8 cellular contexts compared by ENCODE assay signal in the genomic region with DNA sequence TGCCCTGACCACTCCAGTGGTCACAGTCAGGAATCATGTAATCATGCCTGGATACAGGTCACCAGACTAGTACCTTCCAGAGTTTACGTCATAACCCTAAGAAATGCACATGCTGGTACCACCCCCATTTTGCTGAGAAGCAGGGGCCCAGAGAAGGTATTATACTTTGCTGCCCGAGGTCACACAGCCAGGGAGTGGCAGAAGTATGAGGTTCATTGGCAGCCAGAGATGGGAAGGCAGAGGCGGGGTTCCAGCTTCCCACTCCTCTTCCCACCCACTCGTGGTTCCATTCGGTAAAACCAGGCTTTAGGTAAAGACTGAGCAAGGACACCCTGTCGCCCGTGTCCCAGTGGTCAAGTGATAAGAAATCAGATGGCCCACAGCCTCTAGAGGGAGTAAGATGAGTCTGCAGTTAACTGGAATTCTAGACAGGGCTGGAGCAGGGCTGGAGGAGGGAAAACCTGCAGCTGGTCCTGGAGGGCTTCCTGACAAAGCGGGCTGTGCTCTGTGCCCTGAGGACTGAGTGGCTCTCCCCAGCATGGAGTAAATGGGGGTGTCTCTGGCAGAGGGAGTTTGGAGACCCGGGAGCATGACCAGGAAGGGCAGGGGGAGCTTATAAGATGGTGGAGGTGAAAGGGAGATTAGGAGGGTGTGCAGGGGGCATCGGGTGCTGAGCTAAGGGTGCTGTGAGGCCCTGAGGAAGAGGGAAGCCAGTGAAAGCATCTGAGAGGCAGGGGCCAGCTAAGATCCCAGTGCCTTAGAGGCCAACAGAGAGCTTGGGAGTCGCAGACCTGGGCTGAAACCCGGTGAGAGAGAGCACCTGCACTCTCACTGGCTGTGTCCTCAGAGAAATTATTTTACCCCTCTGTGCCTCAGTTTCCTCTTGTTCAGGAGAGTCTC. TPM values are rescaled to one million over a fixed set of nuclear protein-coding genes. Genes with fewer than 3 reads are reported as not detected.
DNase-seq lines count a peak whose midpoint lies in the region; ATAC-seq, FAIRE-seq and TF ChIP-seq lines count a peak whose summit lies in the region.
"Had no signal": no experiment of that assay in that cellular context is flagged by ENCODE, and none has a peak within 500 bp of the region (broad histone marks: within the 10 kb centered on the region; RNA-seq: fewer than 3 reads in every experiment).

No MANE protein-coding gene starts in this region.

- H2AK5ac ChIP-seq in H1 (ENCODE audit: low read depth, low read length): peak overlapping the region; percentile 77; the same call in 1 of the 2 replicates

- H3K56ac ChIP-seq in H1 (replicated peaks; ENCODE audit: insufficient read length, low read depth, low read length): no peak overlapping the region

- H3K9me2 ChIP-seq in neural cell (ENCODE audit: insufficient read depth, low read length): no peaks in the 10 kb centered on the region

- no peak overlapping the region; the same call in 1 of the 2 replicates for H2BK5ac ChIP-seq in H1 (ENCODE audit: low read depth, low read length)

- no peaks in the 10 kb centered on the region for H3K36me3 ChIP-seq in H1 (ENCODE audit: control insufficient read depth in 2 of 4, insufficient read depth in 4 of 4, low read length in 3 of 4)
- no peaks in the 10 kb centered on the region for H3K36me3 ChIP-seq in neural cell (ENCODE audit: insufficient read depth, low read length)

- H3K18ac ChIP-seq in H1 (ENCODE audit: extremely low read depth, low read length): peak overlapping the region; percentile 78

- H2BK15ac ChIP-seq in H1 (ENCODE audit: low read length): no peak overlapping the region; the same call in 1 of the 2 replicates

- H4K20me1 ChIP-seq in H1 (replicated peaks in 1 of 2; ENCODE audit: control insufficient read depth in 1 of 2, insufficient read depth in 2 of 2, low read length in 2 of 2): peaks cover 2 to 10% of the 10 kb centered on the region in 2 experiments
- no peaks in the 10 kb centered on the region for H4K20me1 ChIP-seq in neural cell (ENCODE audit: insufficient read depth)

- CTCF ChIA-PET in H1 (lab: Charles Lee; ENCODE audit: partially characterized antibody): interaction anchor here (0.7 to 7.4 kb wide), 30 partner anchors 9 to 185 kb away, joined by 3 to 64 read pairs (median 4); no protein-coding TSS in a partner anchor

- H4K91ac ChIP-seq in H1 (replicated peaks; ENCODE audit: insufficient read length, low read length): peak overlapping the region; percentile 11

- DNase-seq in G401 (ENCODE audit: low spot score) (peak; percentile 22), NCI-H524 treated with DMSO at 0.1 percent for 48 hours (lab: John Stamatoyannopoulos, UW) (peak; percentile 19), H1 (ENCODE audit: low read depth in 1 of 2, low spot score in 2 of 2) (no peak), GM19239 (ENCODE audit: insufficient read length, low spot score) (no peak), posterior cingulate gyrus (no peak)
- DNase-seq: stimulated activated CD4-positive, alpha-beta T cell treated with anti-CD3 and anti-CD28 coated beads, Interleukin-4, amount 100 ng/mL, for 1 hour had no signal

- TF ChIP-seq EP300 in H1 (IDR thresholded peaks at IDR 0.05; ENCODE audit: borderline replicate concordance in 1 of 2, low read depth in 2 of 2, low read length in 2 of 2): no peak
- TF ChIP-seq EP300 in neural cell (conservative IDR thresholded peaks at IDR 0.05; ENCODE audit: poor library complexity, severe bottlenecking): no peak

- peaks cover 5% of the 10 kb centered on the region; the same call in 1 of the 2 replicates for H3K23me2 ChIP-seq in H1 (ENCODE audit: low read depth, low read length)

- no peaks in the 10 kb centered on the region for H3K79me2 ChIP-seq in H1 (ENCODE audit: control insufficient read depth in 1 of 2, insufficient read depth in 2 of 2, low read length in 2 of 2)
- H3K79me2 ChIP-seq in neural cell (replicated peaks; ENCODE audit: insufficient read depth, low read length): peaks cover 80% of the 10 kb centered on the region

- H3K27ac ChIP-seq in H1 (ENCODE audit: low read depth, low read length): 0 out of 2 replicates have a peak overlapping the region, but pooled peaks have one; percentile 14
- peak overlapping the region; percentile 59 for H3K27ac ChIP-seq in neural cell (ENCODE audit: low read length)

- POLR2A ChIA-PET in H1 (lab: Charles Lee; ENCODE audit: partially characterized antibody): interaction anchor here (1.2 to 2.0 kb wide), 3 partner anchors 15 to 33 kb away, joined by 3 to 7 read pairs (median 6); no protein-coding TSS in a partner anchor

- WGBS in H1 (ENCODE audit: extremely low coverage in 1 of 2, insufficient coverage in 1 of 2, insufficient read length in 1 of 2, insufficient replicate concordance in 2 of 2, low coverage in 1 of 2, low lambda C conversion rate in 2 of 2, missing lambda C conversion rate in 1 of 2), 2 experiments: 62% methylated on average over 12 of the region's 12 CpGs; no CpG with 5 or more reads in 1 of the 2 experiments

- TF ChIP-seq POLR2A in H1 (IDR thresholded peaks at IDR 0.05; ENCODE audit: control extremely low read depth in 1 of 2, low read depth in 2 of 2, low read length in 2 of 2): no peak

- intact Hi-C loops in posterior cingulate gyrus (cut with DNase I): loop anchor here (2.0 to 5.0 kb wide), 3 partner anchors 53 to 197 kb away; no protein-coding TSS in a partner anchor

- H3K4me3 ChIP-seq in H1 (ENCODE audit: extremely low read depth in 1 of 4, insufficient read depth in 2 of 4, low read depth in 3 of 4, low read length in 4 of 4) (no peak overlapping the region), neural cell (ENCODE audit: low read length) (peak overlapping the region; percentile 90)

- H2AFZ ChIP-seq in H1 (ENCODE audit: low read length) (no peak overlapping the region), neural cell (ENCODE audit: low read depth, low read length) (no peak overlapping the region)

- TF ChIP-seq RAD21 in H1 (IDR thresholded peaks at IDR 0.05 in 1 of 2, conservative IDR thresholded peaks at IDR 0.05 in 1 of 2; ENCODE audit: low read depth in 2 of 2, low read length in 2 of 2): peak; percentile 30 to 57; a peak in 2 of 4 replicates
- TF ChIP-seq RAD21 in neural cell (conservative IDR thresholded peaks at IDR 0.05): peak; percentile 32

- H2BK20ac ChIP-seq in H1 (ENCODE audit: low read length): 0 out of 2 replicates have a peak overlapping the region, but pooled peaks have one; percentile 18

- no peak for ATAC-seq in esophagus mucosa

- H3K9ac ChIP-seq in H1 (replicated peaks in 1 of 4; ENCODE audit: extremely low read depth in 1 of 4, low read depth in 3 of 4, low read length in 3 of 4): no peak overlapping the region; a peak in 1 of 7 replicates
- H3K9ac ChIP-seq in neural cell (ENCODE audit: low read length): peak overlapping the region; percentile 66

- no peak overlapping the region for H2BK120ac ChIP-seq in H1 (replicated peaks; ENCODE audit: low read depth, low read length)

- H3K27me3 ChIP-seq in H1 (replicated peaks in 1 of 4; ENCODE audit: control insufficient read depth in 3 of 4, extremely low read depth in 1 of 4, insufficient read depth in 3 of 4, low read length in 3 of 4) (peaks cover 4 to 41% (median 39%) of the 10 kb centered on the region in 4 experiments), neural cell (ENCODE audit: insufficient read depth, low read depth, low read length) (no peaks in the 10 kb centered on the region)

- no peaks in the 10 kb centered on the region for H3K9me3 ChIP-seq in H1 (ENCODE audit: insufficient read depth in 2 of 2, low read depth in 1 of 2, low read length in 1 of 2)
- no peaks in the 10 kb centered on the region for H3K9me3 ChIP-seq in neural cell (ENCODE audit: low read length)

- 0 out of 2 replicates have a peak overlapping the region, but pooled peaks have one; percentile 22 for H4K8ac ChIP-seq in H1 (ENCODE audit: extremely low read depth, insufficient read depth, low read length)

- H3K14ac ChIP-seq in H1 (ENCODE audit: insufficient read length): no peak overlapping the region

- H3K79me1 ChIP-seq in H1 (ENCODE audit: low read depth, low read length): no peaks in the 10 kb centered on the region

- peak overlapping the region; percentile 31; the same call in 1 of the 2 replicates for H2BK12ac ChIP-seq in H1 (ENCODE audit: low read depth, low read length)

- H3K4me2 ChIP-seq in H1 (ENCODE audit: insufficient read depth in 1 of 2, low read depth in 2 of 2, low read length in 2 of 2) (peak overlapping the region; percentile 19 to 67; a peak in 2 of 4 replicates), neural cell (ENCODE audit: low read length) (peak overlapping the region; percentile 94)

- in situ Hi-C loops in G401 (cut with HindIII; ENCODE audit: low sequenced_read_pairs): no loop called here

- TF ChIP-seq CTCF in H1 (IDR thresholded peaks at IDR 0.05; ENCODE audit: control extremely low read depth in 1 of 3, insufficient read depth in 1 of 3, low read depth in 1 of 3, low read length in 3 of 3): peak in 2 of 3 experiments; percentile 51 to 62; a peak in 3 of 4 replicates
- peak; percentile 54 for TF ChIP-seq CTCF in neural cell (IDR thresholded peaks at IDR 0.05; ENCODE audit: poor library complexity, severe bottlenecking)

- H3K4me1 ChIP-seq in H1 (replicated peaks in 1 of 4; ENCODE audit: control insufficient read depth in 3 of 4, insufficient read depth in 4 of 4, low read length in 3 of 4): peaks cover 0 to 33% (median 15%) of the 10 kb centered on the region in 4 experiments; a peak in 6 of 7 replicates

- H3F3A ChIP-seq in neural cell (ENCODE audit: insufficient read depth, low read length, poor library complexity, severe bottlenecking): no peaks in the 10 kb centered on the region

- no peak overlapping the region for H4K5ac ChIP-seq in H1 (ENCODE audit: insufficient read length, low read depth, low read length)

- H3K23ac ChIP-seq in H1 (ENCODE audit: insufficient read length): no peak overlapping the region

- no peak overlapping the region for H3K4ac ChIP-seq in H1 (replicated peaks; ENCODE audit: insufficient read length, low read depth, low read length)

- FAIRE-seq in H1 (lab: Jason Lieb, UNC) (no peak), GM19239 (lab: Jason Lieb, UNC) (no peak)

TF ChIP-seq in H1, 55 proteins besides CTCF, POLR2A, EP300 and RAD21 (continues in another document):
- TF ChIP-seq MAFK (IDR thresholded peaks at IDR 0.05; ENCODE audit: low read depth, low read length): peak; percentile 41; the same call in 1 of the 2 replicates

TF ChIP-seq in neural cell, 6 proteins besides CTCF, POLR2A, EP300 and RAD21 (continues in another document):
- TF ChIP-seq POLR2AphosphoS5 (IDR thresholded peaks at IDR 0.05): no peak

RNA-seq across cellular contexts. Expression of a gene that starts 5.7 kb away (rescaled TPM):
- total RNA-seq in G401 (2014; rRNA removed; shearing (Covaris generic)): 4.0 and 9.0 TPM in 2 replicates
- 1.1 and 1.5 TPM in 2 replicates for total RNA-seq in H1 (2021; fragmentation: NEBNext Ultra II Directional; extraction: Animal tissue kit (Norgen Biotek cat#: 25700))
- 0.94 and 1.6 TPM in 2 replicates for polyA plus RNA-seq in H1 (2011; rRNA removed)
- polyA plus RNA-seq in H1 (2011; cell fraction: cytosol; rRNA removed): 0.85 TPM
- polyA plus RNA-seq in H1 (2011; cell fraction: nucleus; rRNA removed): 0.93 TPM
- polyA plus RNA-seq in H1 (2012, experiment 1 of 2): 0.81 to 1.1 TPM (median 0.88 TPM) in 4 replicates
- polyA plus RNA-seq in H1 (2012, experiment 2 of 2): 0.91 TPM
- polyA plus RNA-seq in H1 (2013, experiment 1 of 2): 1.1 TPM
- 1.1 TPM for polyA plus RNA-seq in H1 (2013, experiment 2 of 2)
- 0.61 and 0.95 TPM in 2 replicates for polyA minus RNA-seq in H1 (2011; rRNA and poly(A)+ RNA removed)
- 1.9 TPM for polyA minus RNA-seq in H1 (2011; cell fraction: cytosol; rRNA and poly(A)+ RNA removed)
- 2.7 TPM for polyA minus RNA-seq in H1 (2011; cell fraction: nucleus; rRNA and poly(A)+ RNA removed)
- polyA plus RNA-seq in neural cell: 6.4 and 8.5 TPM in 2 replicates
- polyA minus RNA-seq in neural cell: 14.9 and 15.6 TPM in 2 replicates
- 5.4 TPM for total RNA-seq in esophagus mucosa

Comparison
In these comparisons a context has a peak if more than half of its experiments do, and no peak if none do; other contexts are left out.
1. DNase-seq: peak in G401 (single experiment) and NCI-H524 treated with DMSO at 0.1 percent for 48 hours (single experiment); none in H1 (0 of 2), GM19239 (single experiment) and posterior cingulate gyrus (0 of 10).